1 cellular context compared by ENCODE assay signal in the genomic region with DNA sequence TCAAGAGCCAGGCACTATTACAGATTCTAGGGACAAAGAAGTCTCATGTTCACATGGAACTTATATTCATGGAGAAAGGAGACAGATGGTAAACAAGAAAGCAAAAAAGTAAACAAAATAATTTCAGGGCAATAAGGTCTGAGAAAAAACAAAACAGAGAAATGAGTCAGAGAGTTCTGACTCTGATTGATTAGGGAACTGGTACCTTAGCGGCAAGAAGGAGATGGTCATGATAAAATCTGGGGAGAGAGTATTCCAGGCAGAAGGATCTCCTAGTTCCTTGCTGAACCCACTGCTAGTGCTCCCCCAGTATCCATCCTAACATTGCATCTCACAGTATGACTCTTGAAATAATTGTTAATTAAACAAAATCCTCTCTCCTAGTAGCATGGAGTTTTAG.
TF ChIP-seq lines count a peak whose summit lies in the region.

No MANE protein-coding gene starts in this region.

TF ChIP-seq in GM12878, 131 proteins besides CTCF, POLR2A, EP300 and RAD21 (continued from another document):
- TF ChIP-seq, protein P1, sequence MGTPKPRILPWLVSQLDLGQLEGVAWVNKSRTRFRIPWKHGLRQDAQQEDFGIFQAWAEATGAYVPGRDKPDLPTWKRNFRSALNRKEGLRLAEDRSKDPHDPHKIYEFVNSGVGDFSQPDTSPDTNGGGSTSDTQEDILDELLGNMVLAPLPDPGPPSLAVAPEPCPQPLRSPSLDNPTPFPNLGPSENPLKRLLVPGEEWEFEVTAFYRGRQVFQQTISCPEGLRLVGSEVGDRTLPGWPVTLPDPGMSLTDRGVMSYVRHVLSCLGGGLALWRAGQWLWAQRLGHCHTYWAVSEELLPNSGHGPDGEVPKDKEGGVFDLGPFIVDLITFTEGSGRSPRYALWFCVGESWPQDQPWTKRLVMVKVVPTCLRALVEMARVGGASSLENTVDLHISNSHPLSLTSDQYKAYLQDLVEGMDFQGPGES (IDR thresholded peaks at IDR 0.05): no peak
- TF ChIP-seq RFX5 (IDR thresholded peaks at IDR 0.05; ENCODE audit: low read depth, low read length) (no peak), SMC3 (IDR thresholded peaks at IDR 0.05; ENCODE audit: borderline replicate concordance, low read length) (no peak; the same call in 1 of the 2 replicates), SREBF1 (IDR thresholded peaks at IDR 0.05; ENCODE audit: low read length) (no peak), IRF4 (IDR thresholded peaks at IDR 0.05; ENCODE audit: low read depth, low read length) (peak; percentile 89), WRNIP1 (IDR thresholded peaks at IDR 0.05; ENCODE audit: borderline replicate concordance, low read depth, low read length) (no peak), YBX1 (IDR thresholded peaks at IDR 0.05) (no peak), ESRRA (IDR thresholded peaks at IDR 0.05; ENCODE audit: low read length) (no peak), BRCA1 (IDR thresholded peaks at IDR 0.05; ENCODE audit: low read depth, low read length) (no peak), SP1 (IDR thresholded peaks at IDR 0.05; ENCODE audit: low read depth, low read length) (no peak), ZNF217 (IDR thresholded peaks at IDR 0.05) (no peak), NBN (IDR thresholded peaks at IDR 0.05) (no peak), IKZF1 (conservative IDR thresholded peaks at IDR 0.05) (peak; percentile 56), CEBPB (IDR thresholded peaks at IDR 0.05; ENCODE audit: borderline replicate concordance in 1 of 2, low read depth in 2 of 2, low read length in 2 of 2) (no peak), CBX3 (IDR thresholded peaks at IDR 0.05; ENCODE audit: borderline replicate concordance, low read depth) (no peak), TARDBP (IDR thresholded peaks at IDR 0.05; ENCODE audit: borderline replicate concordance) (no peak), MXI1 (IDR thresholded peaks at IDR 0.05; ENCODE audit: low read depth, low read length) (no peak)
- TF ChIP-seq, protein P2, sequence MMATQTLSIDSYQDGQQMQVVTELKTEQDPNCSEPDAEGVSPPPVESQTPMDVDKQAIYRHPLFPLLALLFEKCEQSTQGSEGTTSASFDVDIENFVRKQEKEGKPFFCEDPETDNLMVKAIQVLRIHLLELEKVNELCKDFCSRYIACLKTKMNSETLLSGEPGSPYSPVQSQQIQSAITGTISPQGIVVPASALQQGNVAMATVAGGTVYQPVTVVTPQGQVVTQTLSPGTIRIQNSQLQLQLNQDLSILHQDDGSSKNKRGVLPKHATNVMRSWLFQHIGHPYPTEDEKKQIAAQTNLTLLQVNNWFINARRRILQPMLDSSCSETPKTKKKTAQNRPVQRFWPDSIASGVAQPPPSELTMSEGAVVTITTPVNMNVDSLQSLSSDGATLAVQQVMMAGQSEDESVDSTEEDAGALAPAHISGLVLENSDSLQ (IDR thresholded peaks at IDR 0.05): peak; percentile 88
- TF ChIP-seq, protein P3, sequence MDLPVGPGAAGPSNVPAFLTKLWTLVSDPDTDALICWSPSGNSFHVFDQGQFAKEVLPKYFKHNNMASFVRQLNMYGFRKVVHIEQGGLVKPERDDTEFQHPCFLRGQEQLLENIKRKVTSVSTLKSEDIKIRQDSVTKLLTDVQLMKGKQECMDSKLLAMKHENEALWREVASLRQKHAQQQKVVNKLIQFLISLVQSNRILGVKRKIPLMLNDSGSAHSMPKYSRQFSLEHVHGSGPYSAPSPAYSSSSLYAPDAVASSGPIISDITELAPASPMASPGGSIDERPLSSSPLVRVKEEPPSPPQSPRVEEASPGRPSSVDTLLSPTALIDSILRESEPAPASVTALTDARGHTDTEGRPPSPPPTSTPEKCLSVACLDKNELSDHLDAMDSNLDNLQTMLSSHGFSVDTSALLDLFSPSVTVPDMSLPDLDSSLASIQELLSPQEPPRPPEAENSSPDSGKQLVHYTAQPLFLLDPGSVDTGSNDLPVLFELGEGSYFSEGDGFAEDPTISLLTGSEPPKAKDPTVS (IDR thresholded peaks at IDR 0.05; ENCODE audit: low read depth, low read length): no peak
- TF ChIP-seq, protein P4, sequence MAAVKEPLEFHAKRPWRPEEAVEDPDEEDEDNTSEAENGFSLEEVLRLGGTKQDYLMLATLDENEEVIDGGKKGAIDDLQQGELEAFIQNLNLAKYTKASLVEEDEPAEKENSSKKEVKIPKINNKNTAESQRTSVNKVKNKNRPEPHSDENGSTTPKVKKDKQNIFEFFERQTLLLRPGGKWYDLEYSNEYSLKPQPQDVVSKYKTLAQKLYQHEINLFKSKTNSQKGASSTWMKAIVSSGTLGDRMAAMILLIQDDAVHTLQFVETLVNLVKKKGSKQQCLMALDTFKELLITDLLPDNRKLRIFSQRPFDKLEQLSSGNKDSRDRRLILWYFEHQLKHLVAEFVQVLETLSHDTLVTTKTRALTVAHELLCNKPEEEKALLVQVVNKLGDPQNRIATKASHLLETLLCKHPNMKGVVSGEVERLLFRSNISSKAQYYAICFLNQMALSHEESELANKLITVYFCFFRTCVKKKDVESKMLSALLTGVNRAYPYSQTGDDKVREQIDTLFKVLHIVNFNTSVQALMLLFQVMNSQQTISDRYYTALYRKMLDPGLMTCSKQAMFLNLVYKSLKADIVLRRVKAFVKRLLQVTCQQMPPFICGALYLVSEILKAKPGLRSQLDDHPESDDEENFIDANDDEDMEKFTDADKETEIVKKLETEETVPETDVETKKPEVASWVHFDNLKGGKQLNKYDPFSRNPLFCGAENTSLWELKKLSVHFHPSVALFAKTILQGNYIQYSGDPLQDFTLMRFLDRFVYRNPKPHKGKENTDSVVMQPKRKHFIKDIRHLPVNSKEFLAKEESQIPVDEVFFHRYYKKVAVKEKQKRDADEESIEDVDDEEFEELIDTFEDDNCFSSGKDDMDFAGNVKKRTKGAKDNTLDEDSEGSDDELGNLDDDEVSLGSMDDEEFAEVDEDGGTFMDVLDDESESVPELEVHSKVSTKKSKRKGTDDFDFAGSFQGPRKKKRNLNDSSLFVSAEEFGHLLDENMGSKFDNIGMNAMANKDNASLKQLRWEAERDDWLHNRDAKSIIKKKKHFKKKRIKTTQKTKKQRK (IDR thresholded peaks at IDR 0.05; ENCODE audit: low read depth, low read length): no peak
- TF ChIP-seq, protein P5, sequence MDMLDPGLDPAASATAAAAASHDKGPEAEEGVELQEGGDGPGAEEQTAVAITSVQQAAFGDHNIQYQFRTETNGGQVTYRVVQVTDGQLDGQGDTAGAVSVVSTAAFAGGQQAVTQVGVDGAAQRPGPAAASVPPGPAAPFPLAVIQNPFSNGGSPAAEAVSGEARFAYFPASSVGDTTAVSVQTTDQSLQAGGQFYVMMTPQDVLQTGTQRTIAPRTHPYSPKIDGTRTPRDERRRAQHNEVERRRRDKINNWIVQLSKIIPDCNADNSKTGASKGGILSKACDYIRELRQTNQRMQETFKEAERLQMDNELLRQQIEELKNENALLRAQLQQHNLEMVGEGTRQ (IDR thresholded peaks at IDR 0.05; ENCODE audit: borderline replicate concordance, low read depth, low read length): no peak
- TF ChIP-seq, protein P6, sequence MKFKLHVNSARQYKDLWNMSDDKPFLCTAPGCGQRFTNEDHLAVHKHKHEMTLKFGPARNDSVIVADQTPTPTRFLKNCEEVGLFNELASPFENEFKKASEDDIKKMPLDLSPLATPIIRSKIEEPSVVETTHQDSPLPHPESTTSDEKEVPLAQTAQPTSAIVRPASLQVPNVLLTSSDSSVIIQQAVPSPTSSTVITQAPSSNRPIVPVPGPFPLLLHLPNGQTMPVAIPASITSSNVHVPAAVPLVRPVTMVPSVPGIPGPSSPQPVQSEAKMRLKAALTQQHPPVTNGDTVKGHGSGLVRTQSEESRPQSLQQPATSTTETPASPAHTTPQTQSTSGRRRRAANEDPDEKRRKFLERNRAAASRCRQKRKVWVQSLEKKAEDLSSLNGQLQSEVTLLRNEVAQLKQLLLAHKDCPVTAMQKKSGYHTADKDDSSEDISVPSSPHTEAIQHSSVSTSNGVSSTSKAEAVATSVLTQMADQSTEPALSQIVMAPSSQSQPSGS (IDR thresholded peaks at IDR 0.05; ENCODE audit: low read length): peak; percentile 76
